1 cellular context compared by ENCODE assay signal in the genomic region with DNA sequence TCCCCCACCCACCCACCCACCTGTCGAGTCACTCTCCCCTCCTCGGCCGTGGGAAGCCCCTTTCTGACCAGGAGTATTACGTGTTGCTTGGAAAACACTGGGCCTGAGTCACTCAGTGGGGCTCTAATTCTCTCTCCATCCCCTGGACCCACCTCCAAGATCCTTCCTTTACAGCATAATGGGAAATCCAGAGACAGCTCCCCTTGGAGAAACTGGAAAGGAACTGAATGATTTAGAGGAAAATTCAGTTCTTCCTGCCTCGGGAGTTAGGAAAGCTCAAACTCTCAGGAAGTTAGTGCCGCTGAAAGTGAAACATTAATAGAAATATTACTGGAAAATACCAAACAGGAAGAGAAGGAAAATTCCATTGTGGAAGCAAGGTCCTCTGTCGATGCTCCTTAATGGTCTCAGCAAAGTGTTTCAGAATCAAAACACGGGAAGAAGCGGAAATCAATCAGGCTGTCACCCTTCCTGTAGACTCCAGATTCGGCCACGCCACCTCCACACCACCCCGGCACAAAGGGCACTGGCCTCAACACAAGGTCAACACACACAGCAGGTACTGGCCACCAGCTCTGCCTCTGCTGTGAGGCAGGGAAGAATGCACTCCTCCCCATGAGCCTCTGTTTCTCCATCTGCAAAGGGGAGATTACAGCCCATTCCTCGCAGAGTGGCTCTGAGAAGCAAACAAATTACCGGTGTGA.
A peak's percentile ranks its signal among the peaks of the same experiment; 100 is the strongest.
TF ChIP-seq lines count a peak whose summit lies in the region.

No MANE protein-coding gene starts in this region.

TF ChIP-seq in HepG2, 621 proteins besides CTCF, POLR2A, EP300 and RAD21 (continued from another document and continues in another):
- TF ChIP-seq NKX3-1 (CRISPR knock-in tag; IDR thresholded peaks at IDR 0.05) (no peak), ZSCAN31 (CRISPR knock-in tag; IDR thresholded peaks at IDR 0.05; ENCODE audit: low read depth) (no peak), SALL2 (CRISPR knock-in tag; IDR thresholded peaks at IDR 0.05) (0 out of 2 replicates have a peak, but pooled peaks have one; percentile 44), ZNF839 (CRISPR knock-in tag; IDR thresholded peaks at IDR 0.05; ENCODE audit: borderline replicate concordance) (no peak), STAT5B (CRISPR knock-in tag; IDR thresholded peaks at IDR 0.05) (no peak), NCOA1 (CRISPR knock-in tag; IDR thresholded peaks at IDR 0.05) (no peak), ZNF543 (CRISPR knock-in tag; IDR thresholded peaks at IDR 0.05) (peak; percentile 56; the same call in 1 of the 2 replicates), SIX4 (CRISPR knock-in tag; IDR thresholded peaks at IDR 0.05) (0 out of 2 replicates have a peak, but pooled peaks have one; percentile 50), ZSCAN22 (CRISPR knock-in tag; IDR thresholded peaks at IDR 0.05) (no peak), EEA1 (CRISPR knock-in tag; IDR thresholded peaks at IDR 0.05; ENCODE audit: borderline replicate concordance) (no peak), ZNF737 (CRISPR knock-in tag; IDR thresholded peaks at IDR 0.05; ENCODE audit: borderline replicate concordance) (no peak), PHB2 (IDR thresholded peaks at IDR 0.05; ENCODE audit: partially characterized antibody) (no peak), ZNF816 (CRISPR knock-in tag; IDR thresholded peaks at IDR 0.05; ENCODE audit: borderline replicate concordance) (no peak), DNMT1 (CRISPR knock-in tag; IDR thresholded peaks at IDR 0.05) (no peak), KDM2A (CRISPR knock-in tag; IDR thresholded peaks at IDR 0.05; ENCODE audit: borderline replicate concordance, low read depth) (peak; percentile 51; the same call in 1 of the 2 replicates), TMF1 (CRISPR knock-in tag; IDR thresholded peaks at IDR 0.05; ENCODE audit: low read depth) (no peak), ZNF468 (CRISPR knock-in tag; IDR thresholded peaks at IDR 0.05) (no peak), PHF21A (CRISPR knock-in tag; IDR thresholded peaks at IDR 0.05) (peak; percentile 71), ZNF703 (CRISPR knock-in tag; IDR thresholded peaks at IDR 0.05; ENCODE audit: borderline replicate concordance) (no peak), MEIS2 (CRISPR knock-in tag; IDR thresholded peaks at IDR 0.05) (peak; percentile 91), POLR2G (IDR thresholded peaks at IDR 0.05; ENCODE audit: low read depth, low read length) (peak; percentile 38; the same call in 1 of the 2 replicates), ZNF263 (CRISPR knock-in tag; IDR thresholded peaks at IDR 0.05) (peak; percentile 89), ZNF296 (CRISPR knock-in tag; conservative IDR thresholded peaks at IDR 0.05) (no peak), RNF2 (conservative IDR thresholded peaks at IDR 0.05; ENCODE audit: low read depth) (no peak), ZNF83 (CRISPR knock-in tag; IDR thresholded peaks at IDR 0.05; ENCODE audit: borderline replicate concordance) (0 out of 2 replicates have a peak, but pooled peaks have one; percentile 34), ZBTB7A (CRISPR knock-in tag; IDR thresholded peaks at IDR 0.05) (no peak), ZFAT (CRISPR knock-in tag; conservative IDR thresholded peaks at IDR 0.05) (no peak)
- TF ChIP-seq, protein P1, sequence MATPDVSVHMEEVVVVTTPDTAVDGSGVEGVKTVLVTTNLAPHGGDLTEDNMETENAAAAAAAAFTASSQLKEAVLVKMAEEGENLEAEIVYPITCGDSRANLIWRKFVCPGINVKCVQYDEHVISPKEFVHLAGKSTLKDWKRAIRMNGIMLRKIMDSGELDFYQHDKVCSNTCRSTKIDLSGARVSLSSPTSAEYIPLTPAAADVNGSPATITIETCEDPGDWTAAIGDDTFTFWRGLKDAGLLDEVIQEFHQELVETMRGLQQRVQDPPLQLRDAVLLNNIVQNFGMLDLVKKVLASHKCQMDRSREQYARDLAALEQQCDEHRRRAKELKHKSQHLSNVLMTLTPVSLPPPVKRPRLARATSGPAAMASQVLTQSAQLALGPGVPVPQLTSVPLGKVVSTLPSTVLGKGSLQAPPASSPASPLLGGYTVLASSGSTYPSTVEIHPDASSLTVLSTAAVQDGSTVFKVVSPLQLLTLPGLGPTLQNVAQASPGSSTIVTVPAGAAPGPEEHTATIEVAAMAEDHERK (CRISPR knock-in tag; IDR thresholded peaks at IDR 0.05; ENCODE audit: low read depth) = no peak
- TF ChIP-seq, protein P2, sequence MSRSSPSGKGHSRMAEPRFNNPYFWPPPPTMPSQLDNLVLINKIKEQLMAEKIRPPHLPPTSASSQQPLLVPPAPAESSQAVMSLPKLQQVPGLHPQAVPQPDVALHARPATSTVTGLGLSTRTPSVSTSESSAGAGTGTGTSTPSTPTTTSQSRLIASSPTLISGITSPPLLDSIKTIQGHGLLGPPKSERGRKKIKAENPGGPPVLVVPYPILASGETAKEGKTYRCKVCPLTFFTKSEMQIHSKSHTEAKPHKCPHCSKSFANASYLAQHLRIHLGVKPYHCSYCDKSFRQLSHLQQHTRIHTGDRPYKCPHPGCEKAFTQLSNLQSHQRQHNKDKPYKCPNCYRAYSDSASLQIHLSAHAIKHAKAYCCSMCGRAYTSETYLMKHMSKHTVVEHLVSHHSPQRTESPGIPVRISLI (CRISPR knock-in tag; IDR thresholded peaks at IDR 0.05; ENCODE audit: borderline replicate concordance) = peak; percentile 44; the same call in 1 of the 2 replicates
- TF ChIP-seq, protein P3, sequence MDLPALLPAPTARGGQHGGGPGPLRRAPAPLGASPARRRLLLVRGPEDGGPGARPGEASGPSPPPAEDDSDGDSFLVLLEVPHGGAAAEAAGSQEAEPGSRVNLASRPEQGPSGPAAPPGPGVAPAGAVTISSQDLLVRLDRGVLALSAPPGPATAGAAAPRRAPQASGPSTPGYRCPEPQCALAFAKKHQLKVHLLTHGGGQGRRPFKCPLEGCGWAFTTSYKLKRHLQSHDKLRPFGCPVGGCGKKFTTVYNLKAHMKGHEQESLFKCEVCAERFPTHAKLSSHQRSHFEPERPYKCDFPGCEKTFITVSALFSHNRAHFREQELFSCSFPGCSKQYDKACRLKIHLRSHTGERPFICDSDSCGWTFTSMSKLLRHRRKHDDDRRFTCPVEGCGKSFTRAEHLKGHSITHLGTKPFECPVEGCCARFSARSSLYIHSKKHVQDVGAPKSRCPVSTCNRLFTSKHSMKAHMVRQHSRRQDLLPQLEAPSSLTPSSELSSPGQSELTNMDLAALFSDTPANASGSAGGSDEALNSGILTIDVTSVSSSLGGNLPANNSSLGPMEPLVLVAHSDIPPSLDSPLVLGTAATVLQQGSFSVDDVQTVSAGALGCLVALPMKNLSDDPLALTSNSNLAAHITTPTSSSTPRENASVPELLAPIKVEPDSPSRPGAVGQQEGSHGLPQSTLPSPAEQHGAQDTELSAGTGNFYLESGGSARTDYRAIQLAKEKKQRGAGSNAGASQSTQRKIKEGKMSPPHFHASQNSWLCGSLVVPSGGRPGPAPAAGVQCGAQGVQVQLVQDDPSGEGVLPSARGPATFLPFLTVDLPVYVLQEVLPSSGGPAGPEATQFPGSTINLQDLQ (CRISPR knock-in tag; IDR thresholded peaks at IDR 0.05) = no peak
- TF ChIP-seq, protein P4, sequence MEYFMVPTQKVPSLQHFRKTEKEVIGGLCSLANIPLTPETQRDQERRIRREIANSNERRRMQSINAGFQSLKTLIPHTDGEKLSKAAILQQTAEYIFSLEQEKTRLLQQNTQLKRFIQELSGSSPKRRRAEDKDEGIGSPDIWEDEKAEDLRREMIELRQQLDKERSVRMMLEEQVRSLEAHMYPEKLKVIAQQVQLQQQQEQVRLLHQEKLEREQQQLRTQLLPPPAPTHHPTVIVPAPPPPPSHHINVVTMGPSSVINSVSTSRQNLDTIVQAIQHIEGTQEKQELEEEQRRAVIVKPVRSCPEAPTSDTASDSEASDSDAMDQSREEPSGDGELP (IDR thresholded peaks at IDR 0.05; ENCODE audit: borderline replicate concordance, low read depth) = peak; percentile 67; the same call in 1 of the 2 replicates
- TF ChIP-seq, protein P5, sequence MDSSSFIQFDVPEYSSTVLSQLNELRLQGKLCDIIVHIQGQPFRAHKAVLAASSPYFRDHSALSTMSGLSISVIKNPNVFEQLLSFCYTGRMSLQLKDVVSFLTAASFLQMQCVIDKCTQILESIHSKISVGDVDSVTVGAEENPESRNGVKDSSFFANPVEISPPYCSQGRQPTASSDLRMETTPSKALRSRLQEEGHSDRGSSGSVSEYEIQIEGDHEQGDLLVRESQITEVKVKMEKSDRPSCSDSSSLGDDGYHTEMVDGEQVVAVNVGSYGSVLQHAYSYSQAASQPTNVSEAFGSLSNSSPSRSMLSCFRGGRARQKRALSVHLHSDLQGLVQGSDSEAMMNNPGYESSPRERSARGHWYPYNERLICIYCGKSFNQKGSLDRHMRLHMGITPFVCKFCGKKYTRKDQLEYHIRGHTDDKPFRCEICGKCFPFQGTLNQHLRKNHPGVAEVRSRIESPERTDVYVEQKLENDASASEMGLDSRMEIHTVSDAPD (CRISPR knock-in tag; IDR thresholded peaks at IDR 0.05) = no peak
- TF ChIP-seq, protein P6, sequence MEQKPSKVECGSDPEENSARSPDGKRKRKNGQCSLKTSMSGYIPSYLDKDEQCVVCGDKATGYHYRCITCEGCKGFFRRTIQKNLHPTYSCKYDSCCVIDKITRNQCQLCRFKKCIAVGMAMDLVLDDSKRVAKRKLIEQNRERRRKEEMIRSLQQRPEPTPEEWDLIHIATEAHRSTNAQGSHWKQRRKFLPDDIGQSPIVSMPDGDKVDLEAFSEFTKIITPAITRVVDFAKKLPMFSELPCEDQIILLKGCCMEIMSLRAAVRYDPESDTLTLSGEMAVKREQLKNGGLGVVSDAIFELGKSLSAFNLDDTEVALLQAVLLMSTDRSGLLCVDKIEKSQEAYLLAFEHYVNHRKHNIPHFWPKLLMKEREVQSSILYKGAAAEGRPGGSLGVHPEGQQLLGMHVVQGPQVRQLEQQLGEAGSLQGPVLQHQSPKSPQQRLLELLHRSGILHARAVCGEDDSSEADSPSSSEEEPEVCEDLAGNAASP (CRISPR knock-in tag; IDR thresholded peaks at IDR 0.05; ENCODE audit: borderline replicate concordance) = peak; percentile 96; the same call in 1 of the 2 replicates
- TF ChIP-seq, protein P7, sequence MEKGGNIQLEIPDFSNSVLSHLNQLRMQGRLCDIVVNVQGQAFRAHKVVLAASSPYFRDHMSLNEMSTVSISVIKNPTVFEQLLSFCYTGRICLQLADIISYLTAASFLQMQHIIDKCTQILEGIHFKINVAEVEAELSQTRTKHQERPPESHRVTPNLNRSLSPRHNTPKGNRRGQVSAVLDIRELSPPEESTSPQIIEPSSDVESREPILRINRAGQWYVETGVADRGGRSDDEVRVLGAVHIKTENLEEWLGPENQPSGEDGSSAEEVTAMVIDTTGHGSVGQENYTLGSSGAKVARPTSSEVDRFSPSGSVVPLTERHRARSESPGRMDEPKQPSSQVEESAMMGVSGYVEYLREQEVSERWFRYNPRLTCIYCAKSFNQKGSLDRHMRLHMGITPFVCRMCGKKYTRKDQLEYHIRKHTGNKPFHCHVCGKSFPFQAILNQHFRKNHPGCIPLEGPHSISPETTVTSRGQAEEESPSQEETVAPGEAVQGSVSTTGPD (CRISPR knock-in tag; IDR thresholded peaks at IDR 0.05) = peak; percentile 91
- TF ChIP-seq, protein P8, sequence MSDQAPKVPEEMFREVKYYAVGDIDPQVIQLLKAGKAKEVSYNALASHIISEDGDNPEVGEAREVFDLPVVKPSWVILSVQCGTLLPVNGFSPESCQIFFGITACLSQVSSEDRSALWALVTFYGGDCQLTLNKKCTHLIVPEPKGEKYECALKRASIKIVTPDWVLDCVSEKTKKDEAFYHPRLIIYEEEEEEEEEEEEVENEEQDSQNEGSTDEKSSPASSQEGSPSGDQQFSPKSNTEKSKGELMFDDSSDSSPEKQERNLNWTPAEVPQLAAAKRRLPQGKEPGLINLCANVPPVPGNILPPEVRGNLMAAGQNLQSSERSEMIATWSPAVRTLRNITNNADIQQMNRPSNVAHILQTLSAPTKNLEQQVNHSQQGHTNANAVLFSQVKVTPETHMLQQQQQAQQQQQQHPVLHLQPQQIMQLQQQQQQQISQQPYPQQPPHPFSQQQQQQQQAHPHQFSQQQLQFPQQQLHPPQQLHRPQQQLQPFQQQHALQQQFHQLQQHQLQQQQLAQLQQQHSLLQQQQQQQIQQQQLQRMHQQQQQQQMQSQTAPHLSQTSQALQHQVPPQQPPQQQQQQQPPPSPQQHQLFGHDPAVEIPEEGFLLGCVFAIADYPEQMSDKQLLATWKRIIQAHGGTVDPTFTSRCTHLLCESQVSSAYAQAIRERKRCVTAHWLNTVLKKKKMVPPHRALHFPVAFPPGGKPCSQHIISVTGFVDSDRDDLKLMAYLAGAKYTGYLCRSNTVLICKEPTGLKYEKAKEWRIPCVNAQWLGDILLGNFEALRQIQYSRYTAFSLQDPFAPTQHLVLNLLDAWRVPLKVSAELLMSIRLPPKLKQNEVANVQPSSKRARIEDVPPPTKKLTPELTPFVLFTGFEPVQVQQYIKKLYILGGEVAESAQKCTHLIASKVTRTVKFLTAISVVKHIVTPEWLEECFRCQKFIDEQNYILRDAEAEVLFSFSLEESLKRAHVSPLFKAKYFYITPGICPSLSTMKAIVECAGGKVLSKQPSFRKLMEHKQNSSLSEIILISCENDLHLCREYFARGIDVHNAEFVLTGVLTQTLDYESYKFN (CRISPR knock-in tag; conservative IDR thresholded peaks at IDR 0.05) = peak; percentile 91
- TF ChIP-seq, protein P9, sequence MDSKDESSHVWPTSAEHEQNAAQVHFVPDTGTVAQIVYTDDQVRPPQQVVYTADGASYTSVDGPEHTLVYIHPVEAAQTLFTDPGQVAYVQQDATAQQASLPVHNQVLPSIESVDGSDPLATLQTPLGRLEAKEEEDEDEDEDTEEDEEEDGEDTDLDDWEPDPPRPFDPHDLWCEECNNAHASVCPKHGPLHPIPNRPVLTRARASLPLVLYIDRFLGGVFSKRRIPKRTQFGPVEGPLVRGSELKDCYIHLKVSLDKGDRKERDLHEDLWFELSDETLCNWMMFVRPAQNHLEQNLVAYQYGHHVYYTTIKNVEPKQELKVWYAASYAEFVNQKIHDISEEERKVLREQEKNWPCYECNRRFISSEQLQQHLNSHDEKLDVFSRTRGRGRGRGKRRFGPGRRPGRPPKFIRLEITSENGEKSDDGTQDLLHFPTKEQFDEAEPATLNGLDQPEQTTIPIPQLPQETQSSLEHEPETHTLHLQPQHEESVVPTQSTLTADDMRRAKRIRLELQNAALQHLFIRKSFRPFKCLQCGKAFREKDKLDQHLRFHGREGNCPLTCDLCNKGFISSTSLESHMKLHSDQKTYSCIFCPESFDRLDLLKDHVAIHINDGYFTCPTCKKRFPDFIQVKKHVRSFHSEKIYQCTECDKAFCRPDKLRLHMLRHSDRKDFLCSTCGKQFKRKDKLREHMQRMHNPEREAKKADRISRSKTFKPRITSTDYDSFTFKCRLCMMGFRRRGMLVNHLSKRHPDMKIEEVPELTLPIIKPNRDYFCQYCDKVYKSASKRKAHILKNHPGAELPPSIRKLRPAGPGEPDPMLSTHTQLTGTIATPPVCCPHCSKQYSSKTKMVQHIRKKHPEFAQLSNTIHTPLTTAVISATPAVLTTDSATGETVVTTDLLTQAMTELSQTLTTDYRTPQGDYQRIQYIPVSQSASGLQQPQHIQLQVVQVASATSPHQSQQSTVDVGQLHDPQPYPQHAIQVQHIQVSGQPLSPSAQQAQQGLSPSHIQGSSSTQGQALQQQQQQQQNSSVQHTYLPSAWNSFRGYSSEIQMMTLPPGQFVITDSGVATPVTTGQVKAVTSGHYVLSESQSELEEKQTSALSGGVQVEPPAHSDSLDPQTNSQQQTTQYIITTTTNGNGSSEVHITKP (CRISPR knock-in tag; IDR thresholded peaks at IDR 0.05; ENCODE audit: low read depth) = no peak; the same call in 1 of the 2 replicates
